ENCODE assay signal across 1 cellular context in the genomic region with DNA sequence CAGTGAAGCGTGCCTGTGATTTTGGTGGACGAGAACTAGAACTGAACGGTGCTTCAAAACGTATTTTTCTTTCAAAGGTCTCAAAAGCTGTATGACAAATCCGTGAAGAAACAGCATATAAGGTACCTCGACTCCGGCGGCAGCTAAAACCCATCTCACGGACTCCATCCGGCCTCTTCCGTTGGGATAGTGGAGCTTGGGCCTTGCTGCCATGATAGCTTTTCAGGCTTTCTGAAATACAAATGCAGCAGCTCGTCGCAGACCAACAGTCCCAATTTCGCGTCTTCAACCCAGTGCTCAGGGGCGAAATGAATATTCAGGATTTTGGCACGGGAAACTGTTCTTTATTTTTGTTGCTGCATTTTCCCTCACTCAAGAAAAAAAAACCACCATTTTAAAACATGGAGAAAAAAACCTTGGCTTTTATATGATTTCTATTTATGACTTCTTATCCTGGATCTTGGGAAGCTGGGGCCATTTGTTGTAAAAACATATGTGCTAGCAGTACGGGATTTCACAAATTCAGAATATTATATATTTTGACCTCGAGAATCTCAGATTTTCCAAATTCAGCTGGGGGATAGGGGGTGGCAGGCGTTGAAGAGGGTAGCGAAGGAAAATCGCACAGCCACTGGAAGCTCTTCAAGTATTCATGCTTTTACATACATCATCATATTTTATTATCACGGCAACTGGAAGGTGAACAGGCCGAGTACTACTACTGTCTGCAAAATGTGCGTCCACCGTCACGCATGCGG.
TF ChIP-seq lines count a peak whose summit lies in the region.

No MANE protein-coding gene starts in this region.

TF ChIP-seq in HepG2, 621 proteins besides CTCF, POLR2A, EP300 and RAD21 (continued from another document and continues in another):
- TF ChIP-seq ZNF574 (CRISPR knock-in tag; IDR thresholded peaks at IDR 0.05) (no peak), SRSF4 (IDR thresholded peaks at IDR 0.05; ENCODE audit: low read depth, low read length, poor library complexity, severe bottlenecking) (no peak), SMAD3 (CRISPR knock-in tag; IDR thresholded peaks at IDR 0.05) (0 out of 2 replicates have a peak, but pooled peaks have one; percentile 15), ZNF234 (CRISPR knock-in tag; conservative IDR thresholded peaks at IDR 0.05) (no peak), NR2C2 (CRISPR knock-in tag; IDR thresholded peaks at IDR 0.05; ENCODE audit: borderline replicate concordance) (no peak), SPEN (CRISPR knock-in tag; IDR thresholded peaks at IDR 0.05; ENCODE audit: low read depth) (0 out of 2 replicates have a peak, but pooled peaks have one; percentile 2), TARDBP (CRISPR knock-in tag; IDR thresholded peaks at IDR 0.05) (no peak), MLX (CRISPR knock-in tag; IDR thresholded peaks at IDR 0.05) (no peak), PRMT3 (CRISPR knock-in tag; IDR thresholded peaks at IDR 0.05; ENCODE audit: borderline replicate concordance, low read depth) (no peak), ZC3H4 (CRISPR knock-in tag; IDR thresholded peaks at IDR 0.05; ENCODE audit: borderline replicate concordance) (peak; percentile 72; the same call in 1 of the 2 replicates), RFX1 (IDR thresholded peaks at IDR 0.05) (no peak), ZNF337 (CRISPR knock-in tag; IDR thresholded peaks at IDR 0.05; ENCODE audit: borderline replicate concordance, low read depth) (no peak), ZNF383 (CRISPR knock-in tag; IDR thresholded peaks at IDR 0.05; ENCODE audit: borderline replicate concordance) (no peak), TERF1 (CRISPR knock-in tag; IDR thresholded peaks at IDR 0.05) (no peak), ZNF558 (CRISPR knock-in tag; IDR thresholded peaks at IDR 0.05; ENCODE audit: borderline replicate concordance) (no peak), SRSF1 (optimal IDR thresholded peaks at IDR 0.05; ENCODE audit: low read depth, low read length) (no peak), ZNF768 (CRISPR knock-in tag; IDR thresholded peaks at IDR 0.05) (no peak), ZBTB8A (CRISPR knock-in tag; IDR thresholded peaks at IDR 0.05; ENCODE audit: borderline replicate concordance, low read depth) (peak; percentile 57; the same call in 1 of the 2 replicates), SOX13 (IDR thresholded peaks at IDR 0.05) (no peak), SOX13 (CRISPR knock-in tag; conservative IDR thresholded peaks at IDR 0.05 in 1 of 2, IDR thresholded peaks at IDR 0.05 in 1 of 2) (0 out of 4 replicates have a peak, but pooled peaks of 1 of the 2 experiments have one; percentile 3), YY1 (IDR thresholded peaks at IDR 0.05; ENCODE audit: insufficient read depth, insufficient replicate concordance, low read depth, low read length) (peak; percentile 73), ZSCAN31 (CRISPR knock-in tag; IDR thresholded peaks at IDR 0.05; ENCODE audit: low read depth) (no peak), YEATS2 (CRISPR knock-in tag; IDR thresholded peaks at IDR 0.05; ENCODE audit: borderline replicate concordance) (peak; percentile 32; the same call in 1 of the 2 replicates), KAT2B (IDR thresholded peaks at IDR 0.05; ENCODE audit: borderline replicate concordance, low read depth, low read length) (no peak), ZNF33A (CRISPR knock-in tag; IDR thresholded peaks at IDR 0.05; ENCODE audit: borderline replicate concordance) (no peak), NONO (IDR thresholded peaks at IDR 0.05) (no peak), NONO (CRISPR knock-in tag; conservative IDR thresholded peaks at IDR 0.05) (no peak), HNF4A (CRISPR knock-in tag; IDR thresholded peaks at IDR 0.05) (no peak), TCF7L2 (IDR thresholded peaks at IDR 0.05; ENCODE audit: low read depth, low read length) (no peak), TCF12 (IDR thresholded peaks at IDR 0.05) (no peak), TCF12 (CRISPR knock-in tag; IDR thresholded peaks at IDR 0.05) (no peak), HMG20A (CRISPR knock-in tag; IDR thresholded peaks at IDR 0.05; ENCODE audit: borderline replicate concordance) (no peak), MIER2 (CRISPR knock-in tag; IDR thresholded peaks at IDR 0.05) (no peak), ZZZ3 (CRISPR knock-in tag; IDR thresholded peaks at IDR 0.05; ENCODE audit: borderline replicate concordance) (no peak; the same call in 1 of the 2 replicates), IRX3 (CRISPR knock-in tag; IDR thresholded peaks at IDR 0.05; ENCODE audit: borderline replicate concordance, low read depth) (no peak), SUZ12 (IDR thresholded peaks at IDR 0.05; ENCODE audit: low read depth, low read length) (no peak), LCORL (IDR thresholded peaks at IDR 0.05) (no peak), LCORL (CRISPR knock-in tag; IDR thresholded peaks at IDR 0.05) (no peak), ZNF703 (CRISPR knock-in tag; IDR thresholded peaks at IDR 0.05; ENCODE audit: borderline replicate concordance) (no peak), ATF7-NPFF (CRISPR knock-in tag; IDR thresholded peaks at IDR 0.05; ENCODE audit: low read depth) (no peak), ZNF614 (CRISPR knock-in tag; IDR thresholded peaks at IDR 0.05; ENCODE audit: borderline replicate concordance) (no peak), REL (CRISPR knock-in tag; conservative IDR thresholded peaks at IDR 0.05) (no peak), CSRNP1 (CRISPR knock-in tag; IDR thresholded peaks at IDR 0.05) (peak; percentile 22; the same call in 1 of the 2 replicates), HOXA3 (CRISPR knock-in tag; IDR thresholded peaks at IDR 0.05) (no peak), TBL1XR1 (IDR thresholded peaks at IDR 0.05; ENCODE audit: borderline replicate concordance, low read length, partially characterized antibody) (no peak), NAIF1 (CRISPR knock-in tag; IDR thresholded peaks at IDR 0.05; ENCODE audit: borderline replicate concordance) (no peak), SMYD3 (CRISPR knock-in tag; IDR thresholded peaks at IDR 0.05) (no peak), MAFK (conservative IDR thresholded peaks at IDR 0.05 in 1 of 2, IDR thresholded peaks at IDR 0.05 in 1 of 2; ENCODE audit: low read length in 2 of 2) (peak; percentile 44 to 51; a peak in 3 of 4 replicates)
- TF ChIP-seq, protein P1, sequence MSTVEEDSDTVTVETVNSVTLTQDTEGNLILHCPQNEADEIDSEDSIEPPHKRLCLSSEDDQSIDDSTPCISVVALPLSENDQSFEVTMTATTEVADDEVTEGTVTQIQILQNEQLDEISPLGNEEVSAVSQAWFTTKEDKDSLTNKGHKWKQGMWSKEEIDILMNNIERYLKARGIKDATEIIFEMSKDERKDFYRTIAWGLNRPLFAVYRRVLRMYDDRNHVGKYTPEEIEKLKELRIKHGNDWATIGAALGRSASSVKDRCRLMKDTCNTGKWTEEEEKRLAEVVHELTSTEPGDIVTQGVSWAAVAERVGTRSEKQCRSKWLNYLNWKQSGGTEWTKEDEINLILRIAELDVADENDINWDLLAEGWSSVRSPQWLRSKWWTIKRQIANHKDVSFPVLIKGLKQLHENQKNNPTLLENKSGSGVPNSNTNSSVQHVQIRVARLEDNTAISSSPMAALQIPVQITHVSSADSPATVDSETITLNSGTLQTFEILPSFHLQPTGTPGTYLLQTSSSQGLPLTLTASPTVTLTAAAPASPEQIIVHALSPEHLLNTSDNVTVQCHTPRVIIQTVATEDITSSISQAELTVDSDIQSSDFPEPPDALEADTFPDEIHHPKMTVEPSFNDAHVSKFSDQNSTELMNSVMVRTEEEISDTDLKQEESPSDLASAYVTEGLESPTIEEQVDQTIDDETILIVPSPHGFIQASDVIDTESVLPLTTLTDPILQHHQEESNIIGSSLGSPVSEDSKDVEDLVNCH (CRISPR knock-in tag; IDR thresholded peaks at IDR 0.05) = no peak
- TF ChIP-seq, protein P2, sequence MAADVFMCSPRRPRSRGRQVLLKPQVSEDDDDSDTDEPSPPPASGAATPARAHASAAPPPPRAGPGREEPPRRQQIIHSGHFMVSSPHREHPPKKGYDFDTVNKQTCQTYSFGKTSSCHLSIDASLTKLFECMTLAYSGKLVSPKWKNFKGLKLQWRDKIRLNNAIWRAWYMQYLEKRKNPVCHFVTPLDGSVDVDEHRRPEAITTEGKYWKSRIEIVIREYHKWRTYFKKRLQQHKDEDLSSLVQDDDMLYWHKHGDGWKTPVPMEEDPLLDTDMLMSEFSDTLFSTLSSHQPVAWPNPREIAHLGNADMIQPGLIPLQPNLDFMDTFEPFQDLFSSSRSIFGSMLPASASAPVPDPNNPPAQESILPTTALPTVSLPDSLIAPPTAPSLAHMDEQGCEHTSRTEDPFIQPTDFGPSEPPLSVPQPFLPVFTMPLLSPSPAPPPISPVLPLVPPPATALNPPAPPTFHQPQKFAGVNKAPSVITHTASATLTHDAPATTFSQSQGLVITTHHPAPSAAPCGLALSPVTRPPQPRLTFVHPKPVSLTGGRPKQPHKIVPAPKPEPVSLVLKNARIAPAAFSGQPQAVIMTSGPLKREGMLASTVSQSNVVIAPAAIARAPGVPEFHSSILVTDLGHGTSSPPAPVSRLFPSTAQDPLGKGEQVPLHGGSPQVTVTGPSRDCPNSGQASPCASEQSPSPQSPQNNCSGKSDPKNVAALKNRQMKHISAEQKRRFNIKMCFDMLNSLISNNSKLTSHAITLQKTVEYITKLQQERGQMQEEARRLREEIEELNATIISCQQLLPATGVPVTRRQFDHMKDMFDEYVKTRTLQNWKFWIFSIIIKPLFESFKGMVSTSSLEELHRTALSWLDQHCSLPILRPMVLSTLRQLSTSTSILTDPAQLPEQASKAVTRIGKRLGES (CRISPR knock-in tag; IDR thresholded peaks at IDR 0.05; ENCODE audit: borderline replicate concordance) = no peak
- TF ChIP-seq, protein P3, sequence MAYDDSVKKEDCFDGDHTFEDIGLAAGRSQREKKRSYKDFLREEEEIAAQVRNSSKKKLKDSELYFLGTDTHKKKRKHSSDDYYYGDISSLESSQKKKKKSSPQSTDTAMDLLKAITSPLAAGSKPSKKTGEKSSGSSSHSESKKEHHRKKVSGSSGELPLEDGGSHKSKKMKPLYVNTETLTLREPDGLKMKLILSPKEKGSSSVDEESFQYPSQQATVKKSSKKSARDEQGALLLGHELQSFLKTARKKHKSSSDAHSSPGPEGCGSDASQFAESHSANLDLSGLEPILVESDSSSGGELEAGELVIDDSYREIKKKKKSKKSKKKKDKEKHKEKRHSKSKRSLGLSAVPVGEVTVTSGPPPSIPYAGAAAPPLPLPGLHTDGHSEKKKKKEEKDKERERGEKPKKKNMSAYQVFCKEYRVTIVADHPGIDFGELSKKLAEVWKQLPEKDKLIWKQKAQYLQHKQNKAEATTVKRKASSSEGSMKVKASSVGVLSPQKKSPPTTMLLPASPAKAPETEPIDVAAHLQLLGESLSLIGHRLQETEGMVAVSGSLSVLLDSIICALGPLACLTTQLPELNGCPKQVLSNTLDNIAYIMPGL (CRISPR knock-in tag; IDR thresholded peaks at IDR 0.05; ENCODE audit: borderline replicate concordance in 1 of 2, low read depth in 1 of 2) = peak in 1 of 2 experiments; percentile 45; a peak in 1 of 4 replicates
